1 cellular context compared by ENCODE assay signal in the genomic region with DNA sequence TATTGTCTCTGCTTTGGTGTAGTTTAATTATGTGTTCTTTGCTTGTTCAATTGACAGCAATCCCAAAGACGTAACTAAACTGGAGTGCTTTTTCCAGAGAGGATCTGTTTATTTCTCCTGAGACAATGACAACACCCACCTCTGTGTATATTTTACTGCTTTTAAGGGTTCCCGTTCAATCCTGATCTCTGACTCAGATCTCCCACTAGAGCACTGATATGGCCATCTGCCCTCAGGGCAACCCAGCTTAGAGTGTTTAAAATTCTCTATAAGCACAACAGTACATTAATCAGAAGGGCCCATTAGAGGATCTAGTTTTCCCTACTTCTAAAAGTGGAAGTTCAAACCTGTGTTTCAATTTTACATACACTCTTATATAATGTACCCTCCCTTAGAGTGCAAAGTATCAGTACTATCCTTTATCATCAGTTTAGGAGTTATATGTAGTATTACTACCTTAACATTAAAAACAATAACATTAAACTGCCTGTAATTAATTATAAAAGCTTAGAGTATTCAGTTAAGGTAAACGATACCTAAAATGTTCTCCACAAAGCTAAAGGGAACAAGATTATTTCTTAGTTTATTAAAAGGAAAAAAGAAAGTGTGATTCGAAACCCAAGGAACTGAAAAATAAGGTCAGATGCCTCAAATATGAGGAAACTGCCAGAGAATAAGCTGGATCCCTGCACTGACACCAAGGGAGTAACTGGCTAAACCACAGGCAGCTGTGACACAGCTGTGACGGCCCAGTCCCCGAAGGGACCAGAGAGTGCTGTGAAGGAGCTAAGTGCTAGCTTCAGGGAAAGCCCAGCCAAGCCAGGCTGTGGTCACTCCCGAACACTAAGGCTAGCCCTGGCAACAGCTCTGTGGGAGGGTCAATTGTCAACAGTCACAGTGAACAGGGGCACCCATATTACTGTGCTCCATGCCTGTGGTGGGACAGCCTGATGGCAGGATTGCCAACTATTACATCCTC.
TF ChIP-seq lines count a peak whose summit lies in the region.

No MANE protein-coding gene starts in this region.

TF ChIP-seq in HEK293, 187 proteins besides CTCF, POLR2A, EP300 and RAD21 (continued from another document):
- TF ChIP-seq ZNF585B (tag by site-specific recombination; IDR thresholded peaks at IDR 0.05), result no peak
TF ChIP-seq in HEK293: peak in this region for 1.
